In genomic region chr20:45037635-45038034, GRCh38 we compare ENCODE assay signal across 17 cellular contexts.
DNase-seq lines count a peak whose midpoint lies in the region; ATAC-seq and TF ChIP-seq lines count a peak whose summit lies in the region.
"Had no signal": no experiment of that assay in that cellular context is flagged by ENCODE, and none has a peak within 500 bp of the region (broad histone marks: within the 10 kb centered on the region; RNA-seq: fewer than 3 reads in every experiment).

No MANE protein-coding gene starts in this region.

- no peaks in the 10 kb centered on the region; a peak in 1 of 3 replicates for H3K36me3 ChIP-seq in HEK293 (ENCODE audit: control insufficient read depth in 2 of 2, insufficient read depth in 1 of 2, low read length in 2 of 2)
- H3K36me3 ChIP-seq: ovary, right lobe of liver had no signal

- no peak overlapping the region for H3K4me3 ChIP-seq in HEK293 (ENCODE audit: low read depth, low read length)
- H3K4me3 ChIP-seq: esophagus muscularis mucosa, ovary, right lobe of liver had no signal

- no peak for DNase-seq in CD4-positive, alpha-beta T cell
- no peak for DNase-seq in activated naive CD8-positive, alpha-beta T cell treated with anti-CD3 and anti-CD28 coated beads, Interleukin-2, amount 50 U/mL, for 24 hours
- DNase-seq in naive thymus-derived CD8-positive, alpha-beta T cell: no peak
- DNase-seq in NCI-H1930 (lab: John Stamatoyannopoulos, UW) (no peak), NCI-H1694 treated with DMSO at 0.1 percent for 48 hours (lab: John Stamatoyannopoulos, UW) (no peak)
- DNase-seq: activated effector memory CD4-positive, alpha-beta T cell treated with Interleukin-2 at 50 U/mL for 16 hours; cerebellar nuclear complex; left colon; NCI-H1105 treated with DMSO at 0.1 percent for 48 hours; NCI-H524; right lobe of liver; SHP77; stimulated activated CD4-positive, alpha-beta T cell treated with anti-CD3 and anti-CD28 coated beads, Interleukin-15, amount 100 ng/mL, for 24 hours had no signal

- POLR2A ChIA-PET in CD4-positive, alpha-beta T cell (lab: Charles Lee): interaction anchor here (1.0 to 1.3 kb wide), 2 partner anchors 12 to 42 kb away, joined by 3 to 4 read pairs; no protein-coding TSS in a partner anchor
- POLR2A ChIA-PET in HEK293 (lab: Yijun Ruan, JAX): no interaction called here
- POLR2A ChIA-PET in naive thymus-derived CD8-positive, alpha-beta T cell (lab: Charles Lee): no interaction called here

- H3K9me3 Mint-ChIP-seq in CD4-positive, alpha-beta T cell: no peaks in the 10 kb centered on the region
- no peaks in the 10 kb centered on the region for H3K9me3 Mint-ChIP-seq in activated naive CD8-positive, alpha-beta T cell treated with anti-CD3 and anti-CD28 coated beads, Interleukin-2, amount 50 U/mL, for 24 hours
- H3K9me3 Mint-ChIP-seq in naive thymus-derived CD8-positive, alpha-beta T cell: no peaks in the 10 kb centered on the region

- peaks cover 81% of the 10 kb centered on the region for H3K36me3 Mint-ChIP-seq in CD4-positive, alpha-beta T cell (ENCODE audit: low read depth)
- H3K36me3 Mint-ChIP-seq in activated naive CD8-positive, alpha-beta T cell treated with anti-CD3 and anti-CD28 coated beads, Interleukin-2, amount 50 U/mL, for 24 hours (ENCODE audit: low read depth): peaks cover 57% of the 10 kb centered on the region
- H3K36me3 Mint-ChIP-seq in naive thymus-derived CD8-positive, alpha-beta T cell: peaks cover 0 to 71% (median 13%) of the 10 kb centered on the region in 3 donors

- peaks cover 19% of the 10 kb centered on the region for H3K4me1 ChIP-seq in HEK293 (ENCODE audit: control insufficient read depth, insufficient read depth, low read length)
- H3K4me1 ChIP-seq: right lobe of liver had no signal

- no peak overlapping the region for H3K4me3 Mint-ChIP-seq in CD4-positive, alpha-beta T cell
- H3K4me3 Mint-ChIP-seq in activated naive CD8-positive, alpha-beta T cell treated with anti-CD3 and anti-CD28 coated beads, Interleukin-2, amount 50 U/mL, for 24 hours: no peak overlapping the region
- H3K4me3 Mint-ChIP-seq in naive thymus-derived CD8-positive, alpha-beta T cell: no peak overlapping the region

- no peak for ATAC-seq in CD4-positive, alpha-beta T cell (ENCODE audit: poor library complexity)
- no peak for ATAC-seq in activated naive CD8-positive, alpha-beta T cell treated with anti-CD3 and anti-CD28 coated beads, Interleukin-2, amount 50 U/mL, for 24 hours
- no peak for ATAC-seq in naive thymus-derived CD8-positive, alpha-beta T cell
- no peak for ATAC-seq in GM19463 (IDR thresholded peaks at IDR 0.05; ENCODE audit: unreplicated experiment)
- ATAC-seq: left colon had no signal

- no peak for TF ChIP-seq CTCF in CD4-positive, alpha-beta T cell (IDR thresholded peaks at IDR 0.05)
- no peak for TF ChIP-seq CTCF in HEK293 (tag by site-specific recombination; IDR thresholded peaks at IDR 0.05)

- no peak overlapping the region for H3K27ac ChIP-seq in CD4-positive, alpha-beta T cell (ENCODE audit: low read depth, low read length)
- no peak overlapping the region for H3K27ac ChIP-seq in HEK293 (ENCODE audit: extremely low read depth, low read depth, low read length)
- H3K27ac ChIP-seq: ovary, right lobe of liver had no signal

- H3K27me3 Mint-ChIP-seq in CD4-positive, alpha-beta T cell: no peaks in the 10 kb centered on the region
- no peaks in the 10 kb centered on the region for H3K27me3 Mint-ChIP-seq in activated naive CD8-positive, alpha-beta T cell treated with anti-CD3 and anti-CD28 coated beads, Interleukin-2, amount 50 U/mL, for 24 hours
- no peaks in the 10 kb centered on the region for H3K27me3 Mint-ChIP-seq in naive thymus-derived CD8-positive, alpha-beta T cell

- H3K4me1 Mint-ChIP-seq in CD4-positive, alpha-beta T cell (ENCODE audit: low read depth): peaks cover 93% of the 10 kb centered on the region
- peaks cover 90% of the 10 kb centered on the region for H3K4me1 Mint-ChIP-seq in activated naive CD8-positive, alpha-beta T cell treated with anti-CD3 and anti-CD28 coated beads, Interleukin-2, amount 50 U/mL, for 24 hours
- peaks cover 32 to 89% (median 80%) of the 10 kb centered on the region in 4 donors for H3K4me1 Mint-ChIP-seq in naive thymus-derived CD8-positive, alpha-beta T cell

- H3K27me3 ChIP-seq in CD4-positive, alpha-beta T cell (ENCODE audit: control insufficient read depth, insufficient read depth, low read length): no peaks in the 10 kb centered on the region
- H3K27me3 ChIP-seq: esophagus muscularis mucosa, ovary, right lobe of liver had no signal

- CTCF ChIA-PET in CD4-positive, alpha-beta T cell (lab: Charles Lee): no interaction called here
- CTCF ChIA-PET in HEK293 (lab: Yijun Ruan, JAX): interaction anchor here (1.0 to 1.6 kb wide), 5 partner anchors 18 to 253 kb away, joined by 3 to 5 read pairs (median 4); no protein-coding TSS in a partner anchor

- H3K27ac Mint-ChIP-seq in CD4-positive, alpha-beta T cell: peak overlapping the region; percentile 74
- H3K27ac Mint-ChIP-seq in activated naive CD8-positive, alpha-beta T cell treated with anti-CD3 and anti-CD28 coated beads, Interleukin-2, amount 50 U/mL, for 24 hours: peak overlapping the region; percentile 90
- peak overlapping the region in 8 of 10 donors; percentile 38 to 91 (median 72) for H3K27ac Mint-ChIP-seq in naive thymus-derived CD8-positive, alpha-beta T cell

- intact Hi-C loops in CD4-positive, alpha-beta T cell (cut with DNase I, micrococcal nuclease): no loop called here

- H3K9me3 ChIP-seq in CD4-positive, alpha-beta T cell (ENCODE audit: control insufficient read depth, low read length): no peaks in the 10 kb centered on the region
- no peaks in the 10 kb centered on the region for H3K9me3 ChIP-seq in HEK293 (ENCODE audit: control insufficient read depth, insufficient read depth, low read depth, low read length)
- H3K9me3 ChIP-seq: esophagus muscularis mucosa, ovary, right lobe of liver had no signal

TF ChIP-seq in HEK293, 187 proteins besides CTCF, POLR2A, EP300 and RAD21:
- TF ChIP-seq ZNF140 (tag by site-specific recombination; IDR thresholded peaks at IDR 0.05) (no peak), ZFP69B (tag by site-specific recombination; IDR thresholded peaks at IDR 0.05) (no peak), PRDM6 (tag by site-specific recombination; IDR thresholded peaks at IDR 0.05) (peak; percentile 67), ZNF571 (tag by site-specific recombination; IDR thresholded peaks at IDR 0.05) (no peak), ZNF394 (tag by site-specific recombination; IDR thresholded peaks at IDR 0.05; ENCODE audit: borderline replicate concordance) (no peak)
